In the genomic region with DNA sequence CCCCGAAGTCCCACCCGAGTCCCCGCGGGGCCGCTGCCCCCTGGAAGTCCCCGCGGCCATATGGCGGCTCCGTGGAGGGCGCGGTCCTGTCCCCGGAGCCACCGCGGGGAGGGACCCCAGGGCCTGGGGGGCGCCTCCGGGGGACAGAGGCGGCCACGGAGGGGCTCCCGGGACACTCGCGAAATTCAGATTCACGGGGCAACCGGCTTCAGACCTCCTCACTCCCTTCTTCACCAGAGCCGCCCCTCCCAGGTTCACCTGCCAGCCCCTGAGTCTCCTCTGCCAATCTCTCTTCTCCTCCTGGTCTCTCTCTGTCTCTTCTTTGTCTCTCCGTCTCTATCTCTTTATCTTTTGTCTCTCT, we compare ENCODE assay signal across 1 cellular context.
TF ChIP-seq lines count a peak whose summit lies in the region.

No MANE protein-coding gene starts in this region.

TF ChIP-seq in H1, 55 proteins besides CTCF, POLR2A, EP300 and RAD21:
- no peak for TF ChIP-seq JUN (IDR thresholded peaks at IDR 0.05; ENCODE audit: low read depth, low read length)
- peak; percentile 22 for TF ChIP-seq EZH2 (IDR thresholded peaks at IDR 0.05; ENCODE audit: low read depth, low read length, severe bottlenecking)
